Comparison of ENCODE assay signal across 1 cellular context in genomic region chr10:79826496-79827215, GRCh38.
A peak's percentile ranks its signal among the peaks of the same experiment; 100 is the strongest.
TF ChIP-seq lines count a peak whose summit lies in the region.
"Not testable (repeated sequence)": the region's sequence is repeated elsewhere in the genome, so short reads cannot be mapped to it uniquely, and the experiment has no call there.

A gene with protein sequence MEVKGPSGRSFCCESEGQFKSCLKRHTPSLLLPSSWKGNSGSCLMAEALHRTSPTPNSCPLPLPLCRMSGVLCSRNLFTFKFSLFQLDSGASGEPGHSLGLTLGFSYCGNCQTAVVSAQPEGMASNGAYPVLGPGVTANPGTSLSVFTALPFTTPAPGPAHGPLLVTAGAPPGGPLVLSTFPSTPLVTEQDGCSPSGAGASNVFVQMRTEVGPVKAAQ (N-terminal part only) (plus strand): TSS chr10:79826739. CDS start chr10:79841741, 15,002 bp downstream.

TF ChIP-seq in K562, 482 proteins besides CTCF, POLR2A, EP300 and RAD21 (continued from another document):
- TF ChIP-seq CREM (IDR thresholded peaks at IDR 0.05; ENCODE audit: low read depth) (0 out of 2 replicates have a peak, but pooled peaks have one; percentile 9), MAZ (CRISPR knock-in tag; conservative IDR thresholded peaks at IDR 0.05 in 1 of 2, IDR thresholded peaks at IDR 0.05 in 1 of 2) (peak; percentile 15 to 49; a peak in 1 of 4 replicates), ZFX (CRISPR knock-in tag; IDR thresholded peaks at IDR 0.05) (peak; percentile 71), CBFA2T2 (conservative IDR thresholded peaks at IDR 0.05) (peak; percentile 39; the same call in 1 of the 2 replicates), RBBP5 (IDR thresholded peaks at IDR 0.05; ENCODE audit: borderline replicate concordance, insufficient read depth, low read length, poor library complexity, severe bottlenecking) (peak; percentile 54), AFF1 (IDR thresholded peaks at IDR 0.05; ENCODE audit: low read depth in 1 of 2, partially characterized antibody in 2 of 2) (peak in 1 of 2 experiments; percentile 93), TFE3 (CRISPR knock-in tag; IDR thresholded peaks at IDR 0.05) (peak; percentile 42; the same call in 1 of the 2 replicates), SIX5 (IDR thresholded peaks at IDR 0.05; ENCODE audit: borderline replicate concordance in 1 of 2, insufficient read depth in 1 of 2, low read depth in 1 of 2, low read length in 2 of 2) (peak; percentile 55 to 56; a peak in 2 of 4 replicates), MNT (conservative IDR thresholded peaks at IDR 0.05) (peak in 1 of 2 experiments; percentile 64; a peak in 3 of 4 replicates), RAD51 (IDR thresholded peaks at IDR 0.05; ENCODE audit: borderline replicate concordance, low read depth) (peak; percentile 92), NRF1 (conservative IDR thresholded peaks at IDR 0.05 in 1 of 2, IDR thresholded peaks at IDR 0.05 in 1 of 2) (peak; percentile 39 to 57), HCFC1 (IDR thresholded peaks at IDR 0.05; ENCODE audit: low read depth, low read length) (peak; percentile 78), CXXC5 (CRISPR knock-in tag; IDR thresholded peaks at IDR 0.05) (peak; percentile 35; the same call in 1 of the 2 replicates), TOE1 (IDR thresholded peaks at IDR 0.05; ENCODE audit: borderline replicate concordance) (peak; percentile 48; the same call in 1 of the 2 replicates), NR2C2 (tag; IDR thresholded peaks at IDR 0.05) (peak; percentile 50; the same call in 1 of the 2 replicates), ZNF143 (CRISPR knock-in tag; IDR thresholded peaks at IDR 0.05) (peak; percentile 76), SNIP1 (IDR thresholded peaks at IDR 0.05; ENCODE audit: low read depth) (peak; percentile 56; the same call in 1 of the 2 replicates), RFX1 (IDR thresholded peaks at IDR 0.05) (peak; percentile 40; the same call in 1 of the 2 replicates)
- TF ChIP-seq, protein P1, sequence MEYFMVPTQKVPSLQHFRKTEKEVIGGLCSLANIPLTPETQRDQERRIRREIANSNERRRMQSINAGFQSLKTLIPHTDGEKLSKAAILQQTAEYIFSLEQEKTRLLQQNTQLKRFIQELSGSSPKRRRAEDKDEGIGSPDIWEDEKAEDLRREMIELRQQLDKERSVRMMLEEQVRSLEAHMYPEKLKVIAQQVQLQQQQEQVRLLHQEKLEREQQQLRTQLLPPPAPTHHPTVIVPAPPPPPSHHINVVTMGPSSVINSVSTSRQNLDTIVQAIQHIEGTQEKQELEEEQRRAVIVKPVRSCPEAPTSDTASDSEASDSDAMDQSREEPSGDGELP (CRISPR knock-in tag; IDR thresholded peaks at IDR 0.05; ENCODE audit: borderline replicate concordance) = peak; percentile 62; the same call in 1 of the 2 replicates
- TF ChIP-seq TOE1 (CRISPR knock-in tag; IDR thresholded peaks at IDR 0.05; ENCODE audit: borderline replicate concordance, low read depth); NR2C2 (CRISPR knock-in tag; IDR thresholded peaks at IDR 0.05): not testable (repeated sequence)
- TF ChIP-seq, protein P2, sequence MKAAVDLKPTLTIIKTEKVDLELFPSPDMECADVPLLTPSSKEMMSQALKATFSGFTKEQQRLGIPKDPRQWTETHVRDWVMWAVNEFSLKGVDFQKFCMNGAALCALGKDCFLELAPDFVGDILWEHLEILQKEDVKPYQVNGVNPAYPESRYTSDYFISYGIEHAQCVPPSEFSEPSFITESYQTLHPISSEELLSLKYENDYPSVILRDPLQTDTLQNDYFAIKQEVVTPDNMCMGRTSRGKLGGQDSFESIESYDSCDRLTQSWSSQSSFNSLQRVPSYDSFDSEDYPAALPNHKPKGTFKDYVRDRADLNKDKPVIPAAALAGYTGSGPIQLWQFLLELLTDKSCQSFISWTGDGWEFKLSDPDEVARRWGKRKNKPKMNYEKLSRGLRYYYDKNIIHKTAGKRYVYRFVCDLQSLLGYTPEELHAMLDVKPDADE (conservative IDR thresholded peaks at IDR 0.05; ENCODE audit: control insufficient read depth, low read depth, low read length) = peak; percentile 75; the same call in 1 of the 2 replicates
- TF ChIP-seq, protein P3, sequence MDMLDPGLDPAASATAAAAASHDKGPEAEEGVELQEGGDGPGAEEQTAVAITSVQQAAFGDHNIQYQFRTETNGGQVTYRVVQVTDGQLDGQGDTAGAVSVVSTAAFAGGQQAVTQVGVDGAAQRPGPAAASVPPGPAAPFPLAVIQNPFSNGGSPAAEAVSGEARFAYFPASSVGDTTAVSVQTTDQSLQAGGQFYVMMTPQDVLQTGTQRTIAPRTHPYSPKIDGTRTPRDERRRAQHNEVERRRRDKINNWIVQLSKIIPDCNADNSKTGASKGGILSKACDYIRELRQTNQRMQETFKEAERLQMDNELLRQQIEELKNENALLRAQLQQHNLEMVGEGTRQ (CRISPR knock-in tag; IDR thresholded peaks at IDR 0.05) = peak; percentile 81
